30 cellular contexts compared by ENCODE assay signal in the genomic region with DNA sequence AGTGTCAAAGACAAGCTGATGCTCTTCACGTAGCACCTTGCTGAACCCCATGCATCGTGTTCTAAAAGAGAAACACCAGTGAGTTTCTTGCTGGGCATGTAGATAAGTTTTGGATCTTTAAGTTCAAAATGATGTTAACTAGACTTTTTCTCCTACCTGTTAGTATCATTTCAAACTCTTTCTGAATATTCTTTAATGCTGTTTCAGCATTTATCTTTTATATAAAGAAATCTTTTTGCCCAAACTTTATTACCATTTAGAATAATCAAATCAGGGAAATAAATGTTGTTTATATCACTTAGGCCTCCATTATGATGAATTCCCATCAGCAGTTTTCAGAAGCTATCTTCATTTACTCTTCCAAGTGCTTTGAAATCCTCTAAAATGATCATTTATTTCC.
"Had no signal": no experiment of that assay in that cellular context is flagged by ENCODE, and none has a peak within 500 bp of the region (broad histone marks: within the 10 kb centered on the region; RNA-seq: fewer than 3 reads in every experiment).

No MANE protein-coding gene starts in this region.

- H3K27ac ChIP-seq: Peyer's patch, SJSA1 had no signal

- DNase-seq: Kasumi-1, MG63, NCI-H1048, NCI-H1092 treated with DMSO at 0.1 percent for 48 hours, NCI-H1105 treated with DMSO at 0.1 percent for 48 hours, NCI-H1417, NCI-H1436, NCI-H146, NCI-H1694, NCI-H187, NCI-H1930, NCI-H2029 treated with DMSO at 0.1 percent for 48 hours, NCI-H2081 treated with DMSO at 0.1 percent for 48 hours, NCI-H2107, NCI-H2171, NCI-H226, NCI-H446 treated with DMSO at 0.1 percent for 48 hours, NCI-H510A, NCI-H524, NCI-H526, NCI-H69, NCI-H748 treated with DMSO at 0.1 percent for 48 hours, NCI-H82, Peyer's patch, Right ventricle myocardium superior, RPMI8226, SHP77 treated with DMSO at 0.1 percent for 48 hours, SK-N-SH, SW 1271 had no signal

- H3K4me3 ChIP-seq: MG63, Peyer's patch, SJSA1 had no signal

- H3K4me1 ChIP-seq: Peyer's patch, SJSA1 had no signal

- H3K9me3 ChIP-seq: MG63, Peyer's patch, SJSA1, SK-N-SH had no signal

- H3K9me2 ChIP-seq: SK-N-SH had no signal

- H3K36me3 ChIP-seq: MG63, Peyer's patch, SJSA1 had no signal

- H3K27me3 ChIP-seq: MG63, Peyer's patch, SJSA1 had no signal

- H3K4me2 ChIP-seq: SK-N-SH had no signal

- H3K9ac ChIP-seq: SK-N-SH had no signal
